In genomic region chr3:175430975-175431374, GRCh38 we compare ENCODE assay signal across 17 cellular contexts.
A peak's percentile ranks its signal among the peaks of the same experiment; 100 is the strongest.
DNase-seq lines count a peak whose midpoint lies in the region; TF ChIP-seq lines count a peak whose summit lies in the region.
"Had no signal": no experiment of that assay in that cellular context is flagged by ENCODE, and none has a peak within 500 bp of the region (broad histone marks: within the 10 kb centered on the region; RNA-seq: fewer than 3 reads in every experiment).

No MANE protein-coding gene starts in this region.

- H3K4me1 Mint-ChIP-seq in activated CD4-positive, alpha-beta memory T cell treated with anti-CD3 and anti-CD28 coated beads, Interleukin-2, amount 10 ng/mL, durations not matched to agents 7 days and 5 days = no peaks in the 10 kb centered on the region
- H3K4me1 Mint-ChIP-seq: B cell, CD14-positive monocyte had no signal

- no peaks in the 10 kb centered on the region for H3K79me2 ChIP-seq in hepatocyte
- H3K79me2 ChIP-seq in osteoblast (ENCODE audit: insufficient read depth, low read length) = no peaks in the 10 kb centered on the region

- peaks cover 3% of the 10 kb centered on the region for H3K9me3 Mint-ChIP-seq in activated CD4-positive, alpha-beta memory T cell treated with anti-CD3 and anti-CD28 coated beads, Interleukin-2, amount 10 ng/mL, durations not matched to agents 7 days and 5 days

- H3K36me3 ChIP-seq in SK-N-MC (ENCODE audit: insufficient read depth, low read length) (no peaks in the 10 kb centered on the region), hepatocyte (replicated peaks; ENCODE audit: insufficient read depth, low read depth) (no peaks in the 10 kb centered on the region), osteoblast (ENCODE audit: insufficient read depth, low read length) (no peaks in the 10 kb centered on the region)
- H3K36me3 ChIP-seq in effector memory CD4-positive, alpha-beta T cell (ENCODE audit: control insufficient read depth, insufficient read depth, low read length) = no peaks in the 10 kb centered on the region
- H3K36me3 ChIP-seq: SJCRH30 had no signal

- H3K4me3 ChIP-seq in GM12865 (ENCODE audit: low read depth, low read length) (no peak overlapping the region), SK-N-MC (peak overlapping the region; percentile 12; the same call in 1 of the 2 replicates), hepatocyte (no peak overlapping the region), osteoblast (ENCODE audit: insufficient read depth, low read length) (no peak overlapping the region)
- no peak overlapping the region for H3K4me3 ChIP-seq in effector memory CD4-positive, alpha-beta T cell (ENCODE audit: insufficient read depth, low read depth, low read length, poor library complexity, severe bottlenecking)
- H3K4me3 ChIP-seq: SJCRH30 had no signal

- DNase-seq in GM12865 (ENCODE audit: low read depth) (peak; percentile 18), SK-N-MC (ENCODE audit: low read depth, low spot score) (no peak), hepatocyte (ENCODE audit: low spot score) (no peak), osteoblast (ENCODE audit: insufficient read length, low spot score, missing footprints) (no peak), NCI-H226 (no peak), HPDE6-E6E7 (ENCODE audit: extremely low spot score) (no peak)
- no peak for DNase-seq in activated CD4-positive, alpha-beta memory T cell treated with anti-CD3 and anti-CD28 coated beads, Interleukin-2, amount 10 ng/mL, durations not matched to agents 7 days and 5 days
- DNase-seq in effector memory CD4-positive, alpha-beta T cell = no peak
- DNase-seq: GOT3, NCI-H1105, NCI-H2029 treated with DMSO at 0.1 percent for 48 hours, NCI-H345, NCI-H524, NCI-H774, SJCRH30 had no signal

- no peaks in the 10 kb centered on the region for H3K4me1 ChIP-seq in hepatocyte (ENCODE audit: insufficient read depth)
- H3K4me1 ChIP-seq in osteoblast (ENCODE audit: insufficient read depth, low read length) = peaks cover 26% of the 10 kb centered on the region
- no peaks in the 10 kb centered on the region for H3K4me1 ChIP-seq in effector memory CD4-positive, alpha-beta T cell (ENCODE audit: control insufficient read depth, insufficient read depth, low read length, poor library complexity, severe bottlenecking)
- H3K4me1 ChIP-seq: SJCRH30 had no signal

- 68% methylated on average over 3 of the region's 3 CpGs for WGBS in hepatocyte (ENCODE audit: low lambda C conversion rate, missing lambda C conversion rate)

- no peak overlapping the region for H3K4me3 Mint-ChIP-seq in activated CD4-positive, alpha-beta memory T cell treated with anti-CD3 and anti-CD28 coated beads, Interleukin-2, amount 10 ng/mL, durations not matched to agents 7 days and 5 days
- H3K4me3 Mint-ChIP-seq: B cell, CD14-positive monocyte had no signal

- H3K4me2 ChIP-seq in hepatocyte = no peak overlapping the region
- H3K4me2 ChIP-seq in osteoblast (ENCODE audit: insufficient read depth, low read length) = peak overlapping the region; percentile 18

- no peaks in the 10 kb centered on the region for H3K36me3 Mint-ChIP-seq in activated CD4-positive, alpha-beta memory T cell treated with anti-CD3 and anti-CD28 coated beads, Interleukin-2, amount 10 ng/mL, durations not matched to agents 7 days and 5 days (ENCODE audit: low read depth)
- H3K36me3 Mint-ChIP-seq: CD14-positive monocyte had no signal

- H3K9me2 ChIP-seq in hepatocyte (replicated peaks; ENCODE audit: insufficient read depth) = no peaks in the 10 kb centered on the region

- H4K20me1 ChIP-seq in hepatocyte (ENCODE audit: insufficient read depth, poor library complexity, severe bottlenecking) = no peaks in the 10 kb centered on the region
- H4K20me1 ChIP-seq in osteoblast (ENCODE audit: insufficient read depth, low read length) = no peaks in the 10 kb centered on the region

- CTCF ChIA-PET in activated CD4-positive, alpha-beta memory T cell treated with anti-CD3 and anti-CD28 coated beads, Interleukin-2, amount 10 ng/mL, durations not matched to agents 7 days and 5 days (lab: Charles Lee) = no interaction called here

- H3K27ac Mint-ChIP-seq in activated CD4-positive, alpha-beta memory T cell treated with anti-CD3 and anti-CD28 coated beads, Interleukin-2, amount 10 ng/mL, durations not matched to agents 7 days and 5 days = no peak overlapping the region
- H3K27ac Mint-ChIP-seq: B cell, CD14-positive monocyte had no signal

- H3K27ac ChIP-seq in SK-N-MC (no peak overlapping the region), hepatocyte (peak overlapping the region; percentile 45), osteoblast (ENCODE audit: low read depth, low read length) (peak overlapping the region; percentile 93)
- H3K27ac ChIP-seq in effector memory CD4-positive, alpha-beta T cell (ENCODE audit: insufficient read depth, low read length, poor library complexity, severe bottlenecking) = no peak overlapping the region
- H3K27ac ChIP-seq: SJCRH30 had no signal

- H2AFZ ChIP-seq in hepatocyte = no peak overlapping the region
- H2AFZ ChIP-seq in osteoblast (ENCODE audit: low read length) = no peak overlapping the region

- H3K9me3 ChIP-seq in SK-N-MC (ENCODE audit: low read depth, low read length) (no peaks in the 10 kb centered on the region), hepatocyte (ENCODE audit: low read depth) (no peaks in the 10 kb centered on the region), osteoblast (ENCODE audit: low read depth, low read length) (no peaks in the 10 kb centered on the region)
- H3K9me3 ChIP-seq in effector memory CD4-positive, alpha-beta T cell (ENCODE audit: control insufficient read depth, low read length) = no peaks in the 10 kb centered on the region
- H3K9me3 ChIP-seq: SJCRH30 had no signal

- no peaks in the 10 kb centered on the region for H3K27me3 ChIP-seq in hepatocyte
- H3K27me3 ChIP-seq in osteoblast (ENCODE audit: insufficient read depth, low read length) = no peaks in the 10 kb centered on the region
- H3K27me3 ChIP-seq in effector memory CD4-positive, alpha-beta T cell (replicated peaks; ENCODE audit: control insufficient read depth, insufficient read depth, low read length, poor library complexity, severe bottlenecking) = no peaks in the 10 kb centered on the region
- H3K27me3 ChIP-seq: SJCRH30 had no signal

- H3K9ac ChIP-seq in SK-N-MC (ENCODE audit: insufficient read length) = peak overlapping the region; percentile 9

- no peaks in the 10 kb centered on the region for H3K27me3 Mint-ChIP-seq in activated CD4-positive, alpha-beta memory T cell treated with anti-CD3 and anti-CD28 coated beads, Interleukin-2, amount 10 ng/mL, durations not matched to agents 7 days and 5 days
- H3K27me3 Mint-ChIP-seq: B cell had no signal

- no peak for TF ChIP-seq CTCF in GM12865 (IDR thresholded peaks at IDR 0.05; ENCODE audit: insufficient read depth, low read depth, low read length, missing control alignments)
- TF ChIP-seq CTCF in hepatocyte (IDR thresholded peaks at IDR 0.05; ENCODE audit: poor library complexity) = no peak
- no peak for TF ChIP-seq CTCF in osteoblast (IDR thresholded peaks at IDR 0.05; ENCODE audit: extremely low read depth, low read depth, low read length)

- POLR2A ChIA-PET in activated CD4-positive, alpha-beta memory T cell treated with anti-CD3 and anti-CD28 coated beads, Interleukin-2, amount 10 ng/mL, durations not matched to agents 7 days and 5 days (lab: Charles Lee) = no interaction called here

Comparison
In these comparisons a context has a peak if more than half of its experiments do, and no peak if none do; other contexts are left out.
1. H3K27ac ChIP-seq: peak in hepatocyte (single experiment) and osteoblast (single experiment); none in SK-N-MC (single experiment) and effector memory CD4-positive, alpha-beta T cell (single experiment).